Comparison of ENCODE assay signal across 27 cellular contexts in the genomic region with DNA sequence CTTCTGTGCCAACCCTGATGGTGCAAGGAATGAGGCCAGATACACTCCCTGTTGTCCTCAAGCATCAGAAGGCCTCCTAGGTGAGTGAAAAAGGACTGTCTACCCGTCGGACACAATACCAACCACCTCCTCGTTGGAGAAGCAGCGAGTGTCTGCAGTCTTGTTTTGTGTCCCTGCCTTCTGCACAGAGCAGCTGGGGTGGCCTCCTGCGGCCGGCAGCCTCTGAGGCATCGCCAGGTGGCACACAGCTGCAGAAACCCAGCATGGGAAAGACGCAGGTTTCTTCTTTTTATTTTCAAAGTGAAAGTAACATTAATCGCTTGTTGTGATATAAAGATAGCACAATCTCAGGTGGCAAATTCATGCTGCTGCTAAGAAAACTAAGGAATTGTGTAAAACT.
DNase-seq lines count a peak whose midpoint lies in the region; ATAC-seq, FAIRE-seq and TF ChIP-seq lines count a peak whose summit lies in the region.
"Had no signal": no experiment of that assay in that cellular context is flagged by ENCODE, and none has a peak within 500 bp of the region (broad histone marks: within the 10 kb centered on the region; RNA-seq: fewer than 3 reads in every experiment).

No MANE protein-coding gene starts in this region.

- no peak overlapping the region for H3K23ac ChIP-seq in H1 (ENCODE audit: insufficient read length)

- no peak overlapping the region for H4K91ac ChIP-seq in H1 (replicated peaks; ENCODE audit: insufficient read length, low read length)

- no peaks in the 10 kb centered on the region for H3K36me3 ChIP-seq in H1 (ENCODE audit: control insufficient read depth in 2 of 4, insufficient read depth in 4 of 4, low read length in 3 of 4)
- H3K36me3 ChIP-seq: gastroesophageal sphincter, ovary, SJCRH30, transverse colon had no signal

- no peak overlapping the region for H2BK15ac ChIP-seq in H1 (ENCODE audit: low read length)

- no peak overlapping the region for H2BK120ac ChIP-seq in H1 (replicated peaks; ENCODE audit: low read depth, low read length)

- no peak overlapping the region for H2BK12ac ChIP-seq in H1 (ENCODE audit: low read depth, low read length)

- H3K4me3 ChIP-seq in H1 (ENCODE audit: extremely low read depth in 1 of 4, insufficient read depth in 2 of 4, low read depth in 3 of 4, low read length in 4 of 4), result no peak overlapping the region
- H3K4me3 ChIP-seq: dorsolateral prefrontal cortex, gastroesophageal sphincter, ovary, SJCRH30, transverse colon had no signal

- no peak overlapping the region for H2BK5ac ChIP-seq in H1 (ENCODE audit: low read depth, low read length)

- H3K14ac ChIP-seq in H1 (ENCODE audit: insufficient read length), result no peak overlapping the region

- no peak overlapping the region for H3K27ac ChIP-seq in H1 (ENCODE audit: low read depth, low read length)
- H3K27ac ChIP-seq: dorsolateral prefrontal cortex, epithelial cell of prostate, gastroesophageal sphincter, ovary, SJCRH30, transverse colon had no signal

- no peak for TF ChIP-seq EP300 in H1 (IDR thresholded peaks at IDR 0.05; ENCODE audit: borderline replicate concordance in 1 of 2, low read depth in 2 of 2, low read length in 2 of 2)

- H3K4me1 Mint-ChIP-seq in activated naive CD8-positive, alpha-beta T cell treated with anti-CD3 and anti-CD28 coated beads, Interleukin-2, amount 50 U/mL, for 24 hours, result no peaks in the 10 kb centered on the region
- H3K4me1 Mint-ChIP-seq: naive thymus-derived CD8-positive, alpha-beta T cell had no signal

- peaks cover 0 to 2% (median 0%) of the 10 kb centered on the region in 4 experiments; a peak in 1 of 7 replicates for H3K4me1 ChIP-seq in H1 (replicated peaks in 1 of 4; ENCODE audit: control insufficient read depth in 3 of 4, insufficient read depth in 4 of 4, low read length in 3 of 4)
- H3K4me1 ChIP-seq: gastroesophageal sphincter, SJCRH30, transverse colon had no signal

- no peaks in the 10 kb centered on the region for H3K79me2 ChIP-seq in H1 (ENCODE audit: control insufficient read depth in 1 of 2, insufficient read depth in 2 of 2, low read length in 2 of 2)

- no peaks in the 10 kb centered on the region for H3K27me3 Mint-ChIP-seq in activated naive CD8-positive, alpha-beta T cell treated with anti-CD3 and anti-CD28 coated beads, Interleukin-2, amount 50 U/mL, for 24 hours

- no peaks in the 10 kb centered on the region for H3K36me3 Mint-ChIP-seq in activated naive CD8-positive, alpha-beta T cell treated with anti-CD3 and anti-CD28 coated beads, Interleukin-2, amount 50 U/mL, for 24 hours (ENCODE audit: low read depth)

- H3K27ac Mint-ChIP-seq in activated naive CD8-positive, alpha-beta T cell treated with anti-CD3 and anti-CD28 coated beads, Interleukin-2, amount 50 U/mL, for 24 hours, result no peak overlapping the region
- H3K27ac Mint-ChIP-seq: naive thymus-derived CD8-positive, alpha-beta T cell; T-helper 1 cell treated with Interleukin-12 subunit alpha and Interleukin-12 subunit beta and Interleukin-4 antibody, amounts not matched to agents 30 μg/mL and 1 μg/mL, for 36 hours had no signal

- no peak for TF ChIP-seq POLR2A in H1 (IDR thresholded peaks at IDR 0.05; ENCODE audit: control extremely low read depth in 1 of 2, low read depth in 2 of 2, low read length in 2 of 2)

- TF ChIP-seq CTCF in H1 (IDR thresholded peaks at IDR 0.05; ENCODE audit: control extremely low read depth in 1 of 3, insufficient read depth in 1 of 3, low read depth in 1 of 3, low read length in 3 of 3), result no peak

- H3K9ac ChIP-seq in H1 (replicated peaks in 1 of 4; ENCODE audit: extremely low read depth in 1 of 4, low read depth in 3 of 4, low read length in 3 of 4), result no peak overlapping the region

- H2BK20ac ChIP-seq in H1 (ENCODE audit: low read length), result no peak overlapping the region

- DNase-seq in DMS53 (lab: John Stamatoyannopoulos, UW) (peak; percentile 87), NAMALWA (ENCODE audit: low spot score) (peak; percentile 89), NCI-H524 (lab: John Stamatoyannopoulos, UW) (peak; percentile 44 to 81), H1 (ENCODE audit: low read depth in 1 of 2, low spot score in 2 of 2) (no peak), frontal cortex (ENCODE audit: low spot score in 2 of 2) (no peak), mesenteric fat pad (ENCODE audit: low spot score) (no peak)
- DNase-seq in activated naive CD8-positive, alpha-beta T cell treated with anti-CD3 and anti-CD28 coated beads, Interleukin-2, amount 50 U/mL, for 24 hours, result no peak
- DNase-seq: activated CD4-positive, alpha-beta T cell treated with anti-CD3 and anti-CD28 coated beads, Interleukin-2, amount 50 U/mL, for 4 hours; activated gamma-delta T cell treated with Interleukin-2 at 50 U/mL for 16 hours; amniotic stem cell; caudate nucleus; dorsolateral prefrontal cortex; GDM1; IMR-90; left cardiac atrium; mesenchymal stem cell; naive thymus-derived CD8-positive, alpha-beta T cell; OCI-M1; ovary; SJCRH30; stimulated activated CD4-positive, alpha-beta T cell treated with anti-CD3 and anti-CD28 coated beads, Interleukin-2, amount 100 ng/mL, for 24 hours; transverse colon had no signal

- CTCF ChIA-PET in H1 (lab: Charles Lee; ENCODE audit: partially characterized antibody), result no interaction called here

- ATAC-seq in GM21423 (IDR thresholded peaks at IDR 0.05; ENCODE audit: unreplicated experiment), result no peak
- no peak for ATAC-seq in activated naive CD8-positive, alpha-beta T cell treated with anti-CD3 and anti-CD28 coated beads, Interleukin-2, amount 50 U/mL, for 24 hours
- ATAC-seq: gastroesophageal sphincter; left cardiac atrium; naive thymus-derived CD8-positive, alpha-beta T cell had no signal

- no peak overlapping the region for H2AFZ ChIP-seq in H1 (ENCODE audit: low read length)

- H3K27me3 ChIP-seq in H1 (replicated peaks in 1 of 4; ENCODE audit: control insufficient read depth in 3 of 4, extremely low read depth in 1 of 4, insufficient read depth in 3 of 4, low read length in 3 of 4), result no peaks in the 10 kb centered on the region
- H3K27me3 ChIP-seq: ovary, transverse colon had no signal

- no peak overlapping the region for H3K56ac ChIP-seq in H1 (replicated peaks; ENCODE audit: insufficient read length, low read depth, low read length)

- H4K5ac ChIP-seq in H1 (ENCODE audit: insufficient read length, low read depth, low read length), result no peak overlapping the region

- H3K79me1 ChIP-seq in H1 (ENCODE audit: low read depth, low read length), result no peaks in the 10 kb centered on the region

- H3K23me2 ChIP-seq in H1 (ENCODE audit: low read depth, low read length), result peaks cover 4% of the 10 kb centered on the region; the same call in 1 of the 2 replicates

- FAIRE-seq in H1 (lab: Jason Lieb, UNC) (no peak), frontal cortex (lab: Jason Lieb, UNC) (no peak)

- H2AK5ac ChIP-seq in H1 (ENCODE audit: low read depth, low read length), result no peak overlapping the region

- POLR2A ChIA-PET in H1 (lab: Charles Lee; ENCODE audit: partially characterized antibody), result no interaction called here

- no peak overlapping the region for H3K4me2 ChIP-seq in H1 (ENCODE audit: insufficient read depth in 1 of 2, low read depth in 2 of 2, low read length in 2 of 2)

- H3K18ac ChIP-seq in H1 (ENCODE audit: extremely low read depth, low read length), result no peak overlapping the region

- H3K4me3 Mint-ChIP-seq in activated naive CD8-positive, alpha-beta T cell treated with anti-CD3 and anti-CD28 coated beads, Interleukin-2, amount 50 U/mL, for 24 hours, result no peak overlapping the region
- H3K4me3 Mint-ChIP-seq: naive thymus-derived CD8-positive, alpha-beta T cell; stimulated activated naive CD8-positive, alpha-beta T cell treated with anti-CD3 and anti-CD28 coated beads, Interleukin-15, Interleukin-2, amounts not matched to agents 100 ng/mL and 50 ng/mL, for 24 hours; T-helper 1 cell treated with Interleukin-12 subunit alpha and Interleukin-12 subunit beta and Interleukin-4 antibody, amounts not matched to agents 30 μg/mL and 1 μg/mL, for 36 hours had no signal

- H3K9me3 Mint-ChIP-seq in activated naive CD8-positive, alpha-beta T cell treated with anti-CD3 and anti-CD28 coated beads, Interleukin-2, amount 50 U/mL, for 24 hours, result peaks cover 6% of the 10 kb centered on the region

- H4K20me1 ChIP-seq in H1 (replicated peaks in 1 of 2; ENCODE audit: control insufficient read depth in 1 of 2, insufficient read depth in 2 of 2, low read length in 2 of 2), result peaks cover 0 to 4% of the 10 kb centered on the region in 2 experiments

- WGBS in H1 (ENCODE audit: extremely low coverage in 1 of 2, insufficient coverage in 1 of 2, insufficient read length in 1 of 2, insufficient replicate concordance in 2 of 2, low coverage in 1 of 2, low lambda C conversion rate in 2 of 2, missing lambda C conversion rate in 1 of 2), 2 experiments, result 90% methylated on average over 9 of the region's 9 CpGs; no CpG with 5 or more reads in 1 of the 2 experiments

- no peaks in the 10 kb centered on the region for H3K9me3 ChIP-seq in H1 (ENCODE audit: insufficient read depth in 2 of 2, low read depth in 1 of 2, low read length in 1 of 2)
- H3K9me3 ChIP-seq: ovary, SJCRH30, transverse colon had no signal

- no peak overlapping the region for H3K4ac ChIP-seq in H1 (replicated peaks; ENCODE audit: insufficient read length, low read depth, low read length)

- H4K8ac ChIP-seq in H1 (ENCODE audit: extremely low read depth, insufficient read depth, low read length), result 0 out of 2 replicates have a peak overlapping the region, but pooled peaks have one; percentile 3

- no peak for TF ChIP-seq RAD21 in H1 (IDR thresholded peaks at IDR 0.05 in 1 of 2, conservative IDR thresholded peaks at IDR 0.05 in 1 of 2; ENCODE audit: low read depth in 2 of 2, low read length in 2 of 2)

TF ChIP-seq in H1, 55 proteins besides CTCF, POLR2A, EP300 and RAD21:
- TF ChIP-seq TBP (IDR thresholded peaks at IDR 0.05; ENCODE audit: low read depth, low read length), result no peak
- no peak for TF ChIP-seq SP1 (IDR thresholded peaks at IDR 0.05; ENCODE audit: low read depth, low read length)
- TF ChIP-seq EGR1 (IDR thresholded peaks at IDR 0.05; ENCODE audit: borderline replicate concordance, low read depth, low read length), result no peak
- TF ChIP-seq, protein P1, sequence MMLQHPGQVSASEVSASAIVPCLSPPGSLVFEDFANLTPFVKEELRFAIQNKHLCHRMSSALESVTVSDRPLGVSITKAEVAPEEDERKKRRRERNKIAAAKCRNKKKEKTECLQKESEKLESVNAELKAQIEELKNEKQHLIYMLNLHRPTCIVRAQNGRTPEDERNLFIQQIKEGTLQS (IDR thresholded peaks at IDR 0.05; ENCODE audit: insufficient read depth, low read depth, low read length), result no peak
- no peak for TF ChIP-seq FOSL1 (IDR thresholded peaks at IDR 0.05; ENCODE audit: insufficient read depth, low read depth, low read length)
- TF ChIP-seq HDAC2 (IDR thresholded peaks at IDR 0.05; ENCODE audit: borderline replicate concordance in 1 of 2, low read depth in 2 of 2, low read length in 2 of 2), result no peak
- no peak for TF ChIP-seq SP2 (IDR thresholded peaks at IDR 0.05; ENCODE audit: low read length)
- no peak for TF ChIP-seq MAFK (IDR thresholded peaks at IDR 0.05; ENCODE audit: low read depth, low read length)
- TF ChIP-seq ZNF274 (IDR thresholded peaks at IDR 0.05; ENCODE audit: borderline replicate concordance, extremely low read depth, low read length), result no peak
- no peak for TF ChIP-seq RNF2 (IDR thresholded peaks at IDR 0.05; ENCODE audit: borderline replicate concordance, low read depth, low read length, missing control alignments, poor library complexity, severe bottlenecking)

Comparison
In these comparisons a context has a peak if more than half of its experiments do, and no peak if none do; other contexts are left out.
1. DNase-seq: peak in DMS53 (single experiment), NAMALWA (single experiment) and NCI-H524 (2 of 2); none in H1 (0 of 2), frontal cortex (0 of 2), mesenteric fat pad (single experiment) and activated naive CD8-positive, alpha-beta T cell treated with anti-CD3 and anti-CD28 coated beads, Interleukin-2, amount 50 U/mL, for 24 hours (single experiment).